ENCODE assay signal across 18 cellular contexts in the genomic region with DNA sequence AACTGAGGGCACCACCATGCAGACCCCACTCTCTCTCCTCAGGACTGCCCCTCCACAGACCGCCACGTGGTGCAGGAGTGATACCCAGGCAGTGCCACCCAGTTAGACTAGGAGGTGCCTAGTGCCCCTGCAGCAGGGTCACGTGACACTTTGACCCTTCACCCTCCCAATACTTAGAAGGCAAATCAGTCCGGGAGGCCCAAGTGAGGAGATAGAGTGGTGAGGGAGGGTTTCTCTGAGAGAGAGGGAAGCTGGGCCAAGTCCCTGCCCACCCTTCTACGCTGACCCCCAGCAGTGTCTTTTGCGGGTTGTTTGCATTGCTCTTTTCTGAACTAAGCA.
"Had no signal": no experiment of that assay in that cellular context is flagged by ENCODE, and none has a peak within 500 bp of the region (broad histone marks: within the 10 kb centered on the region; RNA-seq: fewer than 3 reads in every experiment).

No MANE protein-coding gene starts in this region.

- H3K36me3 ChIP-seq: esophagus squamous epithelium, left lung, tibial nerve, uterus had no signal

- H3K9me3 ChIP-seq: esophagus squamous epithelium, left lung, uterus had no signal

- H3K36me3 Mint-ChIP-seq: activated naive CD8-positive, alpha-beta T cell treated with anti-CD3 and anti-CD28 coated beads for 36 hours had no signal

- H3K27ac Mint-ChIP-seq: activated CD4-positive, alpha-beta T cell treated with anti-CD3 and anti-CD28 coated beads for 36 hours; activated naive CD8-positive, alpha-beta T cell treated with anti-CD3 and anti-CD28 coated beads for 36 hours had no signal

- H3K4me3 ChIP-seq: esophagus squamous epithelium, left lung, tibial nerve, uterus had no signal

- H3K27ac ChIP-seq: esophagus squamous epithelium, left lung, tibial nerve, uterus had no signal

- H3K4me1 ChIP-seq: left lung, tibial nerve, uterus had no signal

- H3K4me3 Mint-ChIP-seq: activated CD4-positive, alpha-beta T cell treated with anti-CD3 and anti-CD28 coated beads for 36 hours; activated naive CD8-positive, alpha-beta T cell treated with anti-CD3 and anti-CD28 coated beads for 36 hours had no signal

- H3K27me3 ChIP-seq: uterus had no signal

- H3K4me1 Mint-ChIP-seq: activated CD4-positive, alpha-beta T cell treated with anti-CD3 and anti-CD28 coated beads for 36 hours; activated naive CD8-positive, alpha-beta T cell treated with anti-CD3 and anti-CD28 coated beads for 36 hours had no signal

- DNase-seq: activated CD4-positive, alpha-beta T cell treated with anti-CD3 and anti-CD28 coated beads for 36 hours; activated CD4-positive, alpha-beta T cell treated with anti-CD3 and anti-CD28 coated beads, Interleukin-2, amount 50 U/mL, for 48 hours; activated naive CD4-positive, alpha-beta T cell; activated naive CD8-positive, alpha-beta T cell treated with anti-CD3 and anti-CD28 coated beads for 36 hours; activated T-cell treated with anti-CD3 and anti-CD28 coated beads for 4 hours; amniotic stem cell; dermis blood vessel endothelial cell; effector memory CD4-positive, alpha-beta T cell; esophagus squamous epithelium; left lung; mammary epithelial cell; stimulated activated CD4-positive, alpha-beta T cell treated with anti-CD3 and anti-CD28 coated beads, Interleukin-2, amount 100 ng/mL, for 24 hours; stimulated activated naive CD8-positive, alpha-beta T cell treated with anti-CD3 and anti-CD28 coated beads, Interleukin-15, Interleukin-2, amounts not matched to agents 100 U/mL and 50 U/mL, for 24 hours; substantia nigra; T-helper 2 cell; uterus had no signal

- H3K27me3 Mint-ChIP-seq: progenitor cell of endocrine pancreas had no signal
